In genomic region chr4:163863082-163863481, GRCh38 we compare ENCODE assay signal across 33 cellular contexts.
"Had no signal": no experiment of that assay in that cellular context is flagged by ENCODE, and none has a peak within 500 bp of the region (broad histone marks: within the 10 kb centered on the region; RNA-seq: fewer than 3 reads in every experiment).

No MANE protein-coding gene starts in this region.

- ATAC-seq: activated CD8-positive, alpha-beta T cell treated with anti-CD3 and anti-CD28 coated beads for 36 hours; activated naive CD4-positive, alpha-beta T cell treated with anti-CD3 and anti-CD28 coated beads, Interleukin-2, amount 50 U/mL, for 72 hours; activated T-cell treated with anti-CD3 and anti-CD28 coated beads, Interleukin-2, amount 50 U/mL, for 4 hours; activated T-cell treated with anti-CD3 and anti-CD28 coated beads, Interleukin-2, amount 50 U/mL, for 72 hours; activated T-helper 17 cell treated with anti-CD3 and anti-CD28 coated beads, Interleukin-2, amount 50 U/mL, for 72 hours; body of pancreas had no signal

- H3K9me3 ChIP-seq: adrenal gland, body of pancreas, breast epithelium had no signal

- H3K27me3 ChIP-seq: adrenal gland, body of pancreas, brain microvascular endothelial cell, breast epithelium had no signal

- H3K27ac ChIP-seq: adrenal gland, body of pancreas, brain microvascular endothelial cell, breast epithelium, VCaP had no signal

- H3K36me3 ChIP-seq: adrenal gland, brain microvascular endothelial cell had no signal

- FAIRE-seq: astrocyte, TTC549 had no signal

- H3K4me1 ChIP-seq: adrenal gland, body of pancreas, breast epithelium had no signal

- DNase-seq: activated B cell treated with CpG ODN at 0.5 μM for 24 hours; activated CD4-positive, alpha-beta memory T cell treated with anti-CD3 and anti-CD28 coated beads for 36 hours; activated CD4-positive, alpha-beta T cell treated with anti-CD3 and anti-CD28 coated beads for 4 hours; activated CD4-positive, alpha-beta T cell treated with anti-CD3 and anti-CD28 coated beads, Interleukin-2, amount 10 ng/mL, durations not matched to agents 24 days and 14 days; activated CD4-positive, alpha-beta T cell treated with anti-CD3 and anti-CD28 coated beads, Interleukin-2, amount 50 U/mL, for 1 hour; activated CD4-positive, alpha-beta T cell treated with anti-CD3 and anti-CD28 coated beads, Interleukin-2, amount 50 U/mL, for 4 hours; activated CD4-positive, CD25-positive, alpha-beta regulatory T cell treated with anti-CD3 and anti-CD28 coated beads, Interleukin-2, amount 50 U/mL, for 72 hours; activated CD8-positive, alpha-beta memory T cell treated with anti-CD3 and anti-CD28 coated beads, Interleukin-2, amount 50 U/mL, for 4 hours; activated CD8-positive, alpha-beta T cell treated with anti-CD3 and anti-CD28 coated beads for 36 hours; activated effector memory CD4-positive, alpha-beta T cell treated with anti-CD3 and anti-CD28 coated beads, Interleukin-2, amount 50 U/mL, for 16 hours; activated gamma-delta T cell treated with Interleukin-2 at 50 U/mL for 16 hours; activated naive CD4-positive, alpha-beta T cell; activated naive CD4-positive, alpha-beta T cell treated with anti-CD3 and anti-CD28 coated beads for 36 hours; activated naive CD4-positive, alpha-beta T cell treated with anti-CD3 and anti-CD28 coated beads, Interleukin-2, amount 50 U/mL, for 16 hours; activated naive CD8-positive, alpha-beta T cell treated with anti-CD3 and anti-CD28 coated beads for 36 hours; activated T-cell treated with anti-CD3 and anti-CD28 coated beads for 4 hours; activated T-cell treated with anti-CD3 and anti-CD28 coated beads, Interleukin-2, amount 50 U/mL, for 1 hour; activated T-cell treated with anti-CD3 and anti-CD28 coated beads, Interleukin-2, amount 50 U/mL, for 4 hours; activated T-cell treated with anti-CD3 and anti-CD28 coated beads, Interleukin-2, amount 50 U/mL, for 72 hours; adrenal gland; amniotic stem cell; aorta; body of pancreas; brain microvascular endothelial cell; central memory CD4-positive, alpha-beta T cell; T-helper 2 cell; T-helper 9 cell had no signal

- H3K4me3 ChIP-seq: adrenal gland, body of pancreas, breast epithelium had no signal
